In genomic region chr10:48678041-48678440, GRCh38 we compare ENCODE assay signal across 18 cellular contexts. TPM values are rescaled to one million over a fixed set of nuclear protein-coding genes. Genes with fewer than 3 reads are reported as not detected.
A peak's percentile ranks its signal among the peaks of the same experiment; 100 is the strongest.
DNase-seq lines count a peak whose midpoint lies in the region; ATAC-seq and TF ChIP-seq lines count a peak whose summit lies in the region.
"Had no signal": no experiment of that assay in that cellular context is flagged by ENCODE, and none has a peak within 500 bp of the region (broad histone marks: within the 10 kb centered on the region; RNA-seq: fewer than 3 reads in every experiment).

No MANE protein-coding gene starts in this region.

- H3K27me3 Mint-ChIP-seq in T-helper 17 cell: peaks cover 2% of the 10 kb centered on the region

- no peak overlapping the region for H3K27ac Mint-ChIP-seq in T-helper 17 cell
- H3K27ac Mint-ChIP-seq: activated CD8-positive, alpha-beta T cell treated with anti-CD3 and anti-CD28 coated beads, Interleukin-2, amount 10 ng/mL, durations not matched to agents 7 days and 5 days; GM23338 had no signal

- H3K36me3 Mint-ChIP-seq in T-helper 17 cell (ENCODE audit: low read depth): no peaks in the 10 kb centered on the region

- ATAC-seq in GM18505 (IDR thresholded peaks at IDR 0.05; ENCODE audit: unreplicated experiment) (peak; percentile 63), GM19438 (IDR thresholded peaks at IDR 0.05; ENCODE audit: low read depth, unreplicated experiment) (peak; percentile 59), HG02870 (IDR thresholded peaks at IDR 0.05; ENCODE audit: unreplicated experiment) (peak; percentile 82), T-helper 17 cell (peak; percentile 39), SK-N-SH treated with all-trans-retinoic acid at 6 μM for 48 hours (no peak)
- ATAC-seq: activated CD8-positive, alpha-beta T cell treated with anti-CD3 and anti-CD28 coated beads, Interleukin-2, amount 10 ng/mL, durations not matched to agents 7 days and 5 days; GM23338 had no signal

- TF ChIP-seq POLR2A in GM18505 (IDR thresholded peaks at IDR 0.05; ENCODE audit: borderline replicate concordance, extremely low read depth, insufficient read depth, insufficient read length): no peak

- H3K4me3 Mint-ChIP-seq in T-helper 17 cell: no peak overlapping the region
- H3K4me3 Mint-ChIP-seq: activated CD8-positive, alpha-beta T cell treated with anti-CD3 and anti-CD28 coated beads, Interleukin-2, amount 10 ng/mL, durations not matched to agents 7 days and 5 days; GM23338 had no signal

- DNase-seq in T-helper 17 cell (no peak), OCI-M1 (lab: John Stamatoyannopoulos, UW) (no peak), AG08396 (ENCODE audit: low spot score) (no peak)
- DNase-seq in activated CD8-positive, alpha-beta memory T cell treated with anti-CD3 and anti-CD28 coated beads, Interleukin-2, amount 50 U/mL, for 4 hours: no peak
- DNase-seq: activated CD8-positive, alpha-beta T cell treated with anti-CD3 and anti-CD28 coated beads, Interleukin-2, amount 10 ng/mL, durations not matched to agents 7 days and 5 days; activated naive CD4-positive, alpha-beta T cell treated with Interleukin-2 at 50 U/mL for 16 hours; DMS153; KG1; NCI-H2029 treated with DMSO at 0.1 percent for 48 hours; NCI-H82; stimulated activated CD4-positive, alpha-beta T cell treated with anti-CD3 and anti-CD28 coated beads, Interleukin-1b, Interleukin-23, amount 100 ng/mL, for 48 hours had no signal

- H3K9me3 ChIP-seq in T-helper 17 cell (ENCODE audit: control insufficient read depth, low read length, poor library complexity, severe bottlenecking): no peaks in the 10 kb centered on the region

- H3K4me1 Mint-ChIP-seq in T-helper 17 cell: no peaks in the 10 kb centered on the region
- H3K4me1 Mint-ChIP-seq: GM23338 had no signal

TF ChIP-seq in SK-N-SH treated with all-trans-retinoic acid at 6 μM for 48 hours, 23 proteins besides CTCF, POLR2A, EP300 and RAD21:
- TF ChIP-seq ZNF70 (CRISPR knock-in tag; IDR thresholded peaks at IDR 0.05) (no peak), ZFP30 (CRISPR knock-in tag; IDR thresholded peaks at IDR 0.05) (no peak), TCF4 (CRISPR knock-in tag; IDR thresholded peaks at IDR 0.05; ENCODE audit: borderline replicate concordance) (no peak), PPARA (CRISPR knock-in tag; IDR thresholded peaks at IDR 0.05; ENCODE audit: borderline replicate concordance) (no peak)
TF ChIP-seq in SK-N-SH treated with all-trans-retinoic acid at 6 μM for 48 hours: peak in this region for 0.

RNA-seq across cellular contexts. Expression of gene WDFY4, which starts 6.6 kb away (rescaled TPM):
- 10 to 100 TPM in 1 of 2 donors, 1 to 10 TPM in 1; 2.1 to 10.1 TPM for total RNA-seq in T-helper 17 cell
- total RNA-seq: cardiac muscle cell, kidney epithelial cell had no signal
